25 cellular contexts compared by ENCODE assay signal in the genomic region with DNA sequence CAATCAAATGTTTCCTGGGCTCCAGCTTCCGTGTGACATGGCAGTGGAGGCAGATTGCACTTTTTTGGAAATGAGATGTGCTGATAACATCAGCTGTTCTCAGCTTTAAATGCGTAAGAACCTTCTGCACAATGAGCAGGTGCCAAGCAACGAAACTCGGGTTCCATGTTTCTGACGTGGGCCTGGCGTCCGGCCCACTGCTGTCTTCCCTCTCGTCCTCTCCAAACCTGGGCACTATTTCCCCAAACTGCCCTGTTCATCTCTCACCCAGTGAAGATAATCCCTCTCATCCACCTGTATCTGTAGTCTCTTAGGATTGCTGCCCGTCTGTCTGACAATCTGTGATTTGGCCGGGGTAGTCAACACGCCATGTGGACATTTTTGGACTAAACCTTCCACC. TPM values are rescaled to one million over a fixed set of nuclear protein-coding genes. Genes with fewer than 3 reads are reported as not detected.
A peak's percentile ranks its signal among the peaks of the same experiment; 100 is the strongest.
DNase-seq lines count a peak whose midpoint lies in the region; ATAC-seq and TF ChIP-seq lines count a peak whose summit lies in the region.
"Had no signal": no experiment of that assay in that cellular context is flagged by ENCODE, and none has a peak within 500 bp of the region (broad histone marks: within the 10 kb centered on the region; RNA-seq: fewer than 3 reads in every experiment).

No MANE protein-coding gene starts in this region.

- no peaks in the 10 kb centered on the region for H3K79me2 ChIP-seq in OCI-LY3 (ENCODE audit: low read length)

- H3K27ac ChIP-seq in CD4-positive, CD25-positive, alpha-beta regulatory T cell (ENCODE audit: insufficient read depth, low read length, poor library complexity, severe bottlenecking): no peak overlapping the region
- H3K27ac ChIP-seq in OCI-LY3 (ENCODE audit: low read length): no peak overlapping the region
- peak overlapping the region; percentile 99 for H3K27ac ChIP-seq in cingulate gyrus (ENCODE audit: low read depth, low read length)
- H3K27ac ChIP-seq: epithelial cell of prostate, pancreas, suprapubic skin had no signal

- no peak overlapping the region for H3K4me3 ChIP-seq in CD4-positive, CD25-positive, alpha-beta regulatory T cell (ENCODE audit: low read depth, low read length)
- peak overlapping the region; percentile 22; the same call in 1 of the 2 replicates for H3K4me3 ChIP-seq in OCI-LY3 (ENCODE audit: low read length)
- H3K4me3 ChIP-seq: pancreas, skin epidermis, suprapubic skin had no signal

- H3K4me2 ChIP-seq in OCI-LY3 (ENCODE audit: low read length): peak overlapping the region; percentile 32

- H3K9me3 ChIP-seq in CD4-positive, CD25-positive, alpha-beta regulatory T cell (ENCODE audit: control insufficient read depth in 2 of 2, low read length in 2 of 2): no peaks in the 10 kb centered on the region
- H3K9me3 ChIP-seq in OCI-LY3 (ENCODE audit: insufficient read depth, low read length): no peaks in the 10 kb centered on the region
- H3K9me3 ChIP-seq: pancreas, suprapubic skin had no signal

- ATAC-seq in CD4-positive, CD25-positive, alpha-beta regulatory T cell (ENCODE audit: low read depth in 2 of 2): no peak
- no peak for ATAC-seq in stimulated activated effector memory CD8-positive, alpha-beta T cell treated with anti-CD3 and anti-CD28 coated beads, Interleukin-12 subunit alpha, Interleukin-12 subunit beta, amount 100 ng/mL, for 72 hours

- peaks cover 0 to 16% (median 2%) of the 10 kb centered on the region in 4 donors for H3K4me1 Mint-ChIP-seq in CD4-positive, CD25-positive, alpha-beta regulatory T cell
- peaks cover 13% of the 10 kb centered on the region for H3K4me1 Mint-ChIP-seq in stimulated activated effector memory CD8-positive, alpha-beta T cell treated with anti-CD3 and anti-CD28 coated beads, Interleukin-12 subunit alpha, Interleukin-12 subunit beta, amount 100 ng/mL, for 72 hours

- peak overlapping the region; percentile 69; the same call in 1 of the 2 replicates for H2AFZ ChIP-seq in OCI-LY3 (ENCODE audit: low read depth, low read length)

- intact Hi-C loops in head of caudate nucleus (cut with DNase I): no loop called here

- peaks cover 0 to 4% (median 0%) of the 10 kb centered on the region in 7 donors for H3K9me3 Mint-ChIP-seq in CD4-positive, CD25-positive, alpha-beta regulatory T cell
- H3K9me3 Mint-ChIP-seq in stimulated activated effector memory CD8-positive, alpha-beta T cell treated with anti-CD3 and anti-CD28 coated beads, Interleukin-12 subunit alpha, Interleukin-12 subunit beta, amount 100 ng/mL, for 72 hours: no peaks in the 10 kb centered on the region
- H3K9me3 Mint-ChIP-seq: activated T-helper 1 cell treated with anti-CD3 and anti-CD28 coated beads, Interleukin-12 subunit alpha, Interleukin-12 subunit beta, Interleukin-2, Interleukin-4 antibody, amounts not matched to agents 30 ng/mL and 10 ng/mL and 1 ng/mL, durations not matched to agents 14 hours and 24 hours and 36 hours; CD8-positive, alpha-beta memory T cell; nephron had no signal

- H3K27me3 ChIP-seq in CD4-positive, CD25-positive, alpha-beta regulatory T cell (ENCODE audit: control insufficient read depth, insufficient read depth, low read length): no peaks in the 10 kb centered on the region
- H3K27me3 ChIP-seq in OCI-LY3 (ENCODE audit: low read depth, low read length): peaks cover 21% of the 10 kb centered on the region
- H3K27me3 ChIP-seq: pancreas had no signal

- peak overlapping the region in 2 of 3 donors; percentile 27 to 88 for H3K27ac Mint-ChIP-seq in CD4-positive, CD25-positive, alpha-beta regulatory T cell
- H3K27ac Mint-ChIP-seq in stimulated activated effector memory CD8-positive, alpha-beta T cell treated with anti-CD3 and anti-CD28 coated beads, Interleukin-12 subunit alpha, Interleukin-12 subunit beta, amount 100 ng/mL, for 72 hours: peak overlapping the region; percentile 43
- H3K27ac Mint-ChIP-seq: nephron had no signal

- no peak for DNase-seq in CD4-positive, CD25-positive, alpha-beta regulatory T cell
- DNase-seq in stimulated activated effector memory CD8-positive, alpha-beta T cell treated with anti-CD3 and anti-CD28 coated beads, Interleukin-12 subunit alpha, Interleukin-12 subunit beta, amount 100 ng/mL, for 72 hours (ENCODE audit: low spot score in 2 of 2): no peak
- DNase-seq in NOMO-1 treated with dmso at 0.1 percent for 144 hours (lab: John Stamatoyannopoulos, UW; ENCODE audit: unreplicated experiment) (no peak), head of caudate nucleus (no peak), NCI-H82 treated with DMSO at 0.1 percent for 48 hours (lab: John Stamatoyannopoulos, UW; ENCODE audit: unreplicated experiment) (no peak)
- DNase-seq in stimulated activated CD8-positive, alpha-beta memory T cell treated with anti-CD3 and anti-CD28 coated beads, Interleukin-4, amount 100 ng/mL, for 48 hours: no peak
- DNase-seq: activated naive CD4-positive, alpha-beta T cell treated with anti-CD3 and anti-CD28 coated beads, Interleukin-2, amount 50 U/mL, for 16 hours; DMS153; effector CD8-positive, alpha-beta T cell; GOT3; kidney; NCI-H2171 treated with DMSO at 0.1 percent for 48 hours; NK-92 treated with Interleukin-12 subunit alpha and Interleukin-12 subunit beta, amount 100 ng/mL, for 24 hours; pancreas; retina; Right ventricle myocardium superior had no signal

- no peaks in the 10 kb centered on the region for H4K20me1 ChIP-seq in OCI-LY3 (ENCODE audit: insufficient read depth, low read length)

- TF ChIP-seq CTCF in OCI-LY3 (IDR thresholded peaks at IDR 0.05; ENCODE audit: low read depth, low read length): no peak

- no peak overlapping the region for H3K4me3 Mint-ChIP-seq in CD4-positive, CD25-positive, alpha-beta regulatory T cell
- no peak overlapping the region for H3K4me3 Mint-ChIP-seq in stimulated activated effector memory CD8-positive, alpha-beta T cell treated with anti-CD3 and anti-CD28 coated beads, Interleukin-12 subunit alpha, Interleukin-12 subunit beta, amount 100 ng/mL, for 72 hours
- H3K4me3 Mint-ChIP-seq: activated T-helper 1 cell treated with anti-CD3 and anti-CD28 coated beads, Interleukin-12 subunit alpha, Interleukin-12 subunit beta, Interleukin-2, Interleukin-4 antibody, amounts not matched to agents 30 ng/mL and 10 ng/mL and 1 ng/mL, durations not matched to agents 14 hours and 24 hours and 36 hours; nephron had no signal

- H3K36me3 ChIP-seq in CD4-positive, CD25-positive, alpha-beta regulatory T cell (ENCODE audit: control insufficient read depth, insufficient read depth, low read length): no peaks in the 10 kb centered on the region
- H3K36me3 ChIP-seq in OCI-LY3 (replicated peaks; ENCODE audit: low read depth, low read length): no peaks in the 10 kb centered on the region
- H3K36me3 ChIP-seq: pancreas, suprapubic skin had no signal

- H3K27me3 Mint-ChIP-seq in CD4-positive, CD25-positive, alpha-beta regulatory T cell: no peaks in the 10 kb centered on the region

- no peaks in the 10 kb centered on the region for H3K4me1 ChIP-seq in CD4-positive, CD25-positive, alpha-beta regulatory T cell (ENCODE audit: control insufficient read depth, insufficient read depth, low read length, poor library complexity, severe bottlenecking)
- peaks cover 21% of the 10 kb centered on the region for H3K4me1 ChIP-seq in OCI-LY3 (ENCODE audit: low read length)
- H3K4me1 ChIP-seq: pancreas had no signal

- H3K9ac ChIP-seq in OCI-LY3 (ENCODE audit: low read length): no peak overlapping the region

- H3K36me3 Mint-ChIP-seq in CD4-positive, CD25-positive, alpha-beta regulatory T cell: no peaks in the 10 kb centered on the region
- H3K36me3 Mint-ChIP-seq in stimulated activated effector memory CD8-positive, alpha-beta T cell treated with anti-CD3 and anti-CD28 coated beads, Interleukin-12 subunit alpha, Interleukin-12 subunit beta, amount 100 ng/mL, for 72 hours: no peaks in the 10 kb centered on the region
- H3K36me3 Mint-ChIP-seq: CD8-positive, alpha-beta memory T cell had no signal

RNA-seq across cellular contexts. Expression of a gene that starts 50.1 kb away (rescaled TPM):
- not detected for total RNA-seq in CD4-positive, CD25-positive, alpha-beta regulatory T cell
- not detected for polyA plus RNA-seq in CD4-positive, CD25-positive, alpha-beta regulatory T cell
- total RNA-seq: activated T-helper 1 cell treated with anti-CD3 and anti-CD28 coated beads, Interleukin-12 subunit alpha, Interleukin-12 subunit beta, Interleukin-2, Interleukin-4 antibody, amounts not matched to agents 30 ng/mL and 10 ng/mL and 1 ng/mL, durations not matched to agents 14 hours and 24 hours and 36 hours; CD8-positive, alpha-beta memory T cell; LHCN-M2 had no signal
- polyA plus RNA-seq: CD8-positive, alpha-beta memory T cell had no signal
